ENCODE assay signal across 24 cellular contexts in the genomic region with DNA sequence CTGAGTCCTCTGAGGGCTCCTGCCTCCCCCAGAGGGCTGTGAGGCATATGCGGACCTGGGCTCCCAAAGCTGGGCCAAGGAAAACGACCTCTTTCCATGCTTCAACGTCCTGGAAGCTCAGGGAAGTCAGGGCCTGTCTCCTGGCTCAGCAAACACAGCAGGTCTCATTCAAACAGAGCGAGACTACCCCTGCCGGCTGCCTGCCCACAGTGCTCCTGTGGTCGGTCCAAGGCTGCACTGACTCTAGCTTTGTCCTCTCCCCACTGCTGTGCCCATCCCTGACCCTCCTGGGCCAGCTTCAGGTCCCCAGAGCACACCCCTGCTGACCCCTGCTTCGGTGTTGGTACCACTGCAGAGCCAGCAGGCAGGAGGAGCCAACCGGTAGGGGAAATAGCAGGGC.
"Had no signal": no experiment of that assay in that cellular context is flagged by ENCODE, and none has a peak within 500 bp of the region (broad histone marks: within the 10 kb centered on the region; RNA-seq: fewer than 3 reads in every experiment).

No MANE protein-coding gene starts in this region.

- H3K4me3 Mint-ChIP-seq: activated CD8-positive, alpha-beta T cell treated with anti-CD3 and anti-CD28 coated beads, Interleukin-2, amount 10 ng/mL, durations not matched to agents 7 days and 5 days; activated naive CD8-positive, alpha-beta T cell treated with anti-CD3 and anti-CD28 coated beads, Interleukin-2, amount 50 U/mL, for 24 hours; brain had no signal

- H3K27ac ChIP-seq: cardiac muscle cell, KMS-11, Peyer's patch, RWPE1, SJSA1 had no signal

- ATAC-seq: activated CD4-positive, CD25-positive, alpha-beta regulatory T cell treated with anti-CD3 and anti-CD28 coated beads, Interleukin-2, amount 50 U/mL, for 24 hours; activated CD8-positive, alpha-beta T cell treated with anti-CD3 and anti-CD28 coated beads, Interleukin-2, amount 10 ng/mL, durations not matched to agents 7 days and 5 days; activated naive CD4-positive, alpha-beta T cell treated with anti-CD3 and anti-CD28 coated beads, Interleukin-2, amount 50 U/mL, for 72 hours; activated naive CD8-positive, alpha-beta T cell treated with anti-CD3 and anti-CD28 coated beads, Interleukin-2, amount 50 U/mL, for 24 hours; SK-N-SH treated with all-trans-retinoic acid at 6 μM for 48 hours had no signal

- H3K27me3 Mint-ChIP-seq: activated naive CD8-positive, alpha-beta T cell treated with anti-CD3 and anti-CD28 coated beads, Interleukin-2, amount 50 U/mL, for 24 hours had no signal

- H3K27me3 ChIP-seq: cardiac muscle cell, Peyer's patch had no signal

- H3K36me3 Mint-ChIP-seq: activated naive CD4-positive, alpha-beta T cell treated with anti-CD3 and anti-CD28 coated beads, Interleukin-2, amount 50 U/mL, for 72 hours; brain had no signal

- FAIRE-seq: astrocyte had no signal

- H3K9me3 Mint-ChIP-seq: activated naive CD8-positive, alpha-beta T cell treated with anti-CD3 and anti-CD28 coated beads, Interleukin-2, amount 50 U/mL, for 24 hours; brain had no signal

- H3K36me3 ChIP-seq: cardiac muscle cell, Peyer's patch, SJSA1 had no signal

- H3K4me3 ChIP-seq: cardiac muscle cell, Peyer's patch, SJSA1 had no signal

- H3K27ac Mint-ChIP-seq: activated CD8-positive, alpha-beta T cell treated with anti-CD3 and anti-CD28 coated beads, Interleukin-2, amount 10 ng/mL, durations not matched to agents 7 days and 5 days; activated naive CD4-positive, alpha-beta T cell treated with anti-CD3 and anti-CD28 coated beads, Interleukin-2, amount 50 U/mL, for 72 hours; activated naive CD8-positive, alpha-beta T cell treated with anti-CD3 and anti-CD28 coated beads, Interleukin-2, amount 50 U/mL, for 24 hours had no signal

- DNase-seq: activated CD4-positive, alpha-beta T cell treated with anti-CD3 and anti-CD28 coated beads for 4 hours; activated CD8-positive, alpha-beta memory T cell treated with anti-CD3 and anti-CD28 coated beads, Interleukin-2, amount 50 U/mL, for 48 hours; activated CD8-positive, alpha-beta T cell treated with anti-CD3 and anti-CD28 coated beads, Interleukin-2, amount 10 ng/mL, durations not matched to agents 7 days and 5 days; activated naive CD8-positive, alpha-beta T cell treated with anti-CD3 and anti-CD28 coated beads, Interleukin-2, amount 50 U/mL, for 24 hours; activated T-cell treated with anti-CD3 and anti-CD28 coated beads, Interleukin-2, amount 50 U/mL, for 1 hour; amniotic stem cell; NCI-H1092; NCI-H1417; NCI-H1694; NCI-H2029; NCI-H446; NCI-H524; Peyer's patch; SHP77; SW 1271 had no signal

- H3K9me3 ChIP-seq: Peyer's patch had no signal

- H3K4me1 ChIP-seq: Peyer's patch, SJSA1 had no signal
